In the genomic region with DNA sequence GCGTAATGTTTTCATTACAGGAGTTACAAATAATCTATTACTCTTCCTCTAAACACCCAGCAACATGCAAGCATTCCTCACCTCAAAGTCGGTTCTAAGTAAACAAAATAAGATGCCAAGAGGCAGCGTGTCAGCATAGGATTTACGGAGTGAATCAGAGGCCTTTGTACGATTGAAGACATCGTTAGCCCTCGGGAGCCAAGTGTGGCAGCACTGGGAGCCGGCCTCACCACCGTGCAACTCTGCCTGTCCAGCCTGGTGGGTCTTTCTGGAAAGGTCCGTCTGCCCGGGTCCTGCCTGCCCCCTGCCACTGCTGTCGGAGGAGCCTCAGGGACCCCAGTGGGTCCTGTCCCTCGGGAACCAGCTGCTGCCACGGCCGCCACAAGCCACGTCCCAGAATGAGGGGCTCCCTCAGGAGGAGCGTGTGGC, we compare ENCODE assay signal across 1 cellular context.
TF ChIP-seq lines count a peak whose summit lies in the region.

No MANE protein-coding gene starts in this region.

TF ChIP-seq in HepG2, 621 proteins besides CTCF, POLR2A, EP300 and RAD21 (continued from another document):
- TF ChIP-seq, protein P1, sequence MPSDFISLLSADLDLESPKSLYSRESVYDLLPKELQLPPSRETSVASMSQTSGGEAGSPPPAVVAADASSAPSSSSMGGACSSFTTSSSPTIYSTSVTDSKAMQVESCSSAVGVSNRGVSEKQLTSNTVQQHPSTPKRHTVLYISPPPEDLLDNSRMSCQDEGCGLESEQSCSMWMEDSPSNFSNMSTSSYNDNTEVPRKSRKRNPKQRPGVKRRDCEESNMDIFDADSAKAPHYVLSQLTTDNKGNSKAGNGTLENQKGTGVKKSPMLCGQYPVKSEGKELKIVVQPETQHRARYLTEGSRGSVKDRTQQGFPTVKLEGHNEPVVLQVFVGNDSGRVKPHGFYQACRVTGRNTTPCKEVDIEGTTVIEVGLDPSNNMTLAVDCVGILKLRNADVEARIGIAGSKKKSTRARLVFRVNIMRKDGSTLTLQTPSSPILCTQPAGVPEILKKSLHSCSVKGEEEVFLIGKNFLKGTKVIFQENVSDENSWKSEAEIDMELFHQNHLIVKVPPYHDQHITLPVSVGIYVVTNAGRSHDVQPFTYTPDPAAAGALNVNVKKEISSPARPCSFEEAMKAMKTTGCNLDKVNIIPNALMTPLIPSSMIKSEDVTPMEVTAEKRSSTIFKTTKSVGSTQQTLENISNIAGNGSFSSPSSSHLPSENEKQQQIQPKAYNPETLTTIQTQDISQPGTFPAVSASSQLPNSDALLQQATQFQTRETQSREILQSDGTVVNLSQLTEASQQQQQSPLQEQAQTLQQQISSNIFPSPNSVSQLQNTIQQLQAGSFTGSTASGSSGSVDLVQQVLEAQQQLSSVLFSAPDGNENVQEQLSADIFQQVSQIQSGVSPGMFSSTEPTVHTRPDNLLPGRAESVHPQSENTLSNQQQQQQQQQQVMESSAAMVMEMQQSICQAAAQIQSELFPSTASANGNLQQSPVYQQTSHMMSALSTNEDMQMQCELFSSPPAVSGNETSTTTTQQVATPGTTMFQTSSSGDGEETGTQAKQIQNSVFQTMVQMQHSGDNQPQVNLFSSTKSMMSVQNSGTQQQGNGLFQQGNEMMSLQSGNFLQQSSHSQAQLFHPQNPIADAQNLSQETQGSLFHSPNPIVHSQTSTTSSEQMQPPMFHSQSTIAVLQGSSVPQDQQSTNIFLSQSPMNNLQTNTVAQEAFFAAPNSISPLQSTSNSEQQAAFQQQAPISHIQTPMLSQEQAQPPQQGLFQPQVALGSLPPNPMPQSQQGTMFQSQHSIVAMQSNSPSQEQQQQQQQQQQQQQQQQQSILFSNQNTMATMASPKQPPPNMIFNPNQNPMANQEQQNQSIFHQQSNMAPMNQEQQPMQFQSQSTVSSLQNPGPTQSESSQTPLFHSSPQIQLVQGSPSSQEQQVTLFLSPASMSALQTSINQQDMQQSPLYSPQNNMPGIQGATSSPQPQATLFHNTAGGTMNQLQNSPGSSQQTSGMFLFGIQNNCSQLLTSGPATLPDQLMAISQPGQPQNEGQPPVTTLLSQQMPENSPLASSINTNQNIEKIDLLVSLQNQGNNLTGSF (CRISPR knock-in tag; IDR thresholded peaks at IDR 0.05) = no peak
- TF ChIP-seq ZNF468 (CRISPR knock-in tag; IDR thresholded peaks at IDR 0.05) (no peak), RFXANK (CRISPR knock-in tag; IDR thresholded peaks at IDR 0.05) (no peak), MAFF (IDR thresholded peaks at IDR 0.05; ENCODE audit: low read depth, low read length) (no peak), ZNF552 (CRISPR knock-in tag; IDR thresholded peaks at IDR 0.05; ENCODE audit: borderline replicate concordance) (no peak), TCF7L2 (IDR thresholded peaks at IDR 0.05; ENCODE audit: low read depth, low read length) (no peak), ZFP36L1 (CRISPR knock-in tag; IDR thresholded peaks at IDR 0.05) (no peak), CHD4 (IDR thresholded peaks at IDR 0.05; ENCODE audit: borderline replicate concordance, low read length) (no peak), GATA4 (IDR thresholded peaks at IDR 0.05; ENCODE audit: borderline replicate concordance, low read depth) (no peak)
- TF ChIP-seq, protein P2, sequence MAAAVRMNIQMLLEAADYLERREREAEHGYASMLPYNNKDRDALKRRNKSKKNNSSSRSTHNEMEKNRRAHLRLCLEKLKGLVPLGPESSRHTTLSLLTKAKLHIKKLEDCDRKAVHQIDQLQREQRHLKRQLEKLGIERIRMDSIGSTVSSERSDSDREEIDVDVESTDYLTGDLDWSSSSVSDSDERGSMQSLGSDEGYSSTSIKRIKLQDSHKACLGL (CRISPR knock-in tag; IDR thresholded peaks at IDR 0.05) = no peak
- TF ChIP-seq, protein P3, sequence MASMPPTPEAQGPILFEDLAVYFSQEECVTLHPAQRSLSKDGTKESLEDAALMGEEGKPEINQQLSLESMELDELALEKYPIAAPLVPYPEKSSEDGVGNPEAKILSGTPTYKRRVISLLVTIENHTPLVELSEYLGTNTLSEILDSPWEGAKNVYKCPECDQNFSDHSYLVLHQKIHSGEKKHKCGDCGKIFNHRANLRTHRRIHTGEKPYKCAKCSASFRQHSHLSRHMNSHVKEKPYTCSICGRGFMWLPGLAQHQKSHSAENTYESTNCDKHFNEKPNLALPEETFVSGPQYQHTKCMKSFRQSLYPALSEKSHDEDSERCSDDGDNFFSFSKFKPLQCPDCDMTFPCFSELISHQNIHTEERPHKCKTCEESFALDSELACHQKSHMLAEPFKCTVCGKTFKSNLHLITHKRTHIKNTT (CRISPR knock-in tag; IDR thresholded peaks at IDR 0.05) = no peak
- TF ChIP-seq, protein P4, sequence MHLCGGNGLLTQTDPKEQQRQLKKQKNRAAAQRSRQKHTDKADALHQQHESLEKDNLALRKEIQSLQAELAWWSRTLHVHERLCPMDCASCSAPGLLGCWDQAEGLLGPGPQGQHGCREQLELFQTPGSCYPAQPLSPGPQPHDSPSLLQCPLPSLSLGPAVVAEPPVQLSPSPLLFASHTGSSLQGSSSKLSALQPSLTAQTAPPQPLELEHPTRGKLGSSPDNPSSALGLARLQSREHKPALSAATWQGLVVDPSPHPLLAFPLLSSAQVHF (CRISPR knock-in tag; IDR thresholded peaks at IDR 0.05) = no peak
